2 cellular contexts compared by ENCODE assay signal in genomic region chr1:108560430-108561144, GRCh38.
TF ChIP-seq lines count a peak whose summit lies in the region.

No MANE protein-coding gene starts in this region.

TF ChIP-seq in HCT116, 20 proteins besides CTCF, POLR2A, EP300 and RAD21:
- TF ChIP-seq CBX3 (IDR thresholded peaks at IDR 0.05; ENCODE audit: low read depth) (0 out of 2 replicates have a peak, but pooled peaks have one; percentile 23), ZFX (IDR thresholded peaks at IDR 0.05) (peak; percentile 39; the same call in 1 of the 2 replicates), ELF1 (IDR thresholded peaks at IDR 0.05; ENCODE audit: borderline replicate concordance, low read depth) (no peak), POLR2AphosphoS5 (IDR thresholded peaks at IDR 0.05; ENCODE audit: low read depth, low read length) (peak; percentile 76), SP1 (IDR thresholded peaks at IDR 0.05; ENCODE audit: low read depth) (0 out of 2 replicates have a peak, but pooled peaks have one; percentile 12)
- TF ChIP-seq, protein P1, sequence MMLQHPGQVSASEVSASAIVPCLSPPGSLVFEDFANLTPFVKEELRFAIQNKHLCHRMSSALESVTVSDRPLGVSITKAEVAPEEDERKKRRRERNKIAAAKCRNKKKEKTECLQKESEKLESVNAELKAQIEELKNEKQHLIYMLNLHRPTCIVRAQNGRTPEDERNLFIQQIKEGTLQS (IDR thresholded peaks at IDR 0.05) = no peak

TF ChIP-seq in GM12878, 131 proteins besides CTCF, POLR2A, EP300 and RAD21:
- TF ChIP-seq MEF2B (IDR thresholded peaks at IDR 0.05; ENCODE audit: partially characterized antibody, poor library complexity, severe bottlenecking) (peak; percentile 30), EZH2 (IDR thresholded peaks at IDR 0.05; ENCODE audit: borderline replicate concordance, control insufficient read depth, low read depth, low read length) (no peak), TCF12 (IDR thresholded peaks at IDR 0.05; ENCODE audit: low read depth, low read length) (peak; percentile 41; the same call in 1 of the 2 replicates), SIN3A (IDR thresholded peaks at IDR 0.05; ENCODE audit: low read depth, low read length) (0 out of 2 replicates have a peak, but pooled peaks have one; percentile 24), RAD51 (IDR thresholded peaks at IDR 0.05) (no peak), SPI1 (IDR thresholded peaks at IDR 0.05; ENCODE audit: borderline replicate concordance, insufficient read depth, low read depth, low read length) (no peak), IKZF2 (IDR thresholded peaks at IDR 0.05) (0 out of 4 replicates have a peak, but pooled peaks of 1 of the 2 experiments have one; percentile 19), CREM (IDR thresholded peaks at IDR 0.05; ENCODE audit: low read depth) (no peak), POLR2AphosphoS5 (IDR thresholded peaks at IDR 0.05; ENCODE audit: low read length) (peak; percentile 48; the same call in 1 of the 2 replicates), EED (IDR thresholded peaks at IDR 0.05; ENCODE audit: low read depth) (0 out of 2 replicates have a peak, but pooled peaks have one; percentile 23)
TF ChIP-seq in GM12878: peak in this region for 6.
